In genomic region chr17:18185391-18185790, GRCh38 we compare ENCODE assay signal across 9 cellular contexts. TPM values are rescaled to one million over a fixed set of nuclear protein-coding genes. Genes with fewer than 3 reads are reported as not detected.
DNase-seq lines count a peak whose midpoint lies in the region; ATAC-seq, FAIRE-seq and TF ChIP-seq lines count a peak whose summit lies in the region.
"Had no signal": no experiment of that assay in that cellular context is flagged by ENCODE, and none has a peak within 500 bp of the region (broad histone marks: within the 10 kb centered on the region; RNA-seq: fewer than 3 reads in every experiment).

No MANE protein-coding gene starts in this region.

- H3K4me3 ChIP-seq in cardiac muscle cell (peak overlapping the region; percentile 88), astrocyte (ENCODE audit: insufficient read depth, low read depth, low read length) (peak overlapping the region; percentile 71), left lung (peak overlapping the region; percentile 94), transverse colon (peak overlapping the region; percentile 8 to 90 (median 82))

- peak overlapping the region; percentile 87 for H3K9ac ChIP-seq in astrocyte (ENCODE audit: low read length)

- H3K27me3 Mint-ChIP-seq in astrocyte (ENCODE audit: low read depth, unreplicated experiment) = no peaks in the 10 kb centered on the region

- in situ Hi-C loops in transverse colon (cut with MboI; ENCODE audit: low pct_ligation_motif_present in 1 of 4, low pct_unique_long_range_greater_than_20kb in 1 of 4, low sequenced_read_pairs in 3 of 4) = no loop called here

- peak overlapping the region; percentile 92 for H3K4me2 ChIP-seq in astrocyte (ENCODE audit: low read length)

- no peak for TF ChIP-seq CTCF in cardiac muscle cell (IDR thresholded peaks at IDR 0.05; ENCODE audit: low read depth, low read length)
- no peak for TF ChIP-seq CTCF in astrocyte (IDR thresholded peaks at IDR 0.05; ENCODE audit: insufficient read depth, low read depth, low read length)
- TF ChIP-seq CTCF in left lung (IDR thresholded peaks at IDR 0.05) = no peak
- no peak for TF ChIP-seq CTCF in transverse colon (IDR thresholded peaks at IDR 0.05)

- peaks cover 60% of the 10 kb centered on the region for H4K20me1 ChIP-seq in astrocyte (ENCODE audit: insufficient read depth, low read length)

- H3K4me1 Mint-ChIP-seq in astrocyte (ENCODE audit: low read depth, unreplicated experiment) = peaks cover 34% of the 10 kb centered on the region

- peaks cover 10% of the 10 kb centered on the region for H3K36me3 ChIP-seq in cardiac muscle cell
- H3K36me3 ChIP-seq in astrocyte (ENCODE audit: insufficient read depth, low read length) = peaks cover under 1% of the 10 kb centered on the region
- peaks cover 0 to 23% of the 10 kb centered on the region in 2 donors for H3K36me3 ChIP-seq in left lung
- H3K36me3 ChIP-seq in transverse colon = no peaks in the 10 kb centered on the region

- H3K27me3 ChIP-seq in cardiac muscle cell (no peaks in the 10 kb centered on the region), astrocyte (ENCODE audit: insufficient read depth, low read length) (no peaks in the 10 kb centered on the region), left lung (no peaks in the 10 kb centered on the region), transverse colon (no peaks in the 10 kb centered on the region)

- no peak overlapping the region for H3K27ac ChIP-seq in cardiac muscle cell
- peak overlapping the region; percentile 94 for H3K27ac ChIP-seq in astrocyte (ENCODE audit: low read depth, low read length)
- H3K27ac ChIP-seq in left lung = peak overlapping the region; percentile 99 to 100
- H3K27ac ChIP-seq in transverse colon = peak overlapping the region; percentile 97 to 100 (median 98)

- ATAC-seq in left cardiac atrium = no peak
- ATAC-seq in left lung = no peak
- no peak for ATAC-seq in HG02840 (IDR thresholded peaks at IDR 0.05; ENCODE audit: low FRiP score, unreplicated experiment)

- DNase-seq in cardiac muscle cell (ENCODE audit: low read depth in 1 of 2, low spot score in 1 of 2) = peak; percentile 56 to 64
- no peak for DNase-seq in left cardiac atrium
- peak; percentile 45 for DNase-seq in astrocyte (ENCODE audit: low read depth)
- no peak for DNase-seq in left lung
- DNase-seq in transverse colon = no peak
- DNase-seq in NCI-H146 treated with DMSO at 0.1 percent for 48 hours (lab: John Stamatoyannopoulos, UW; ENCODE audit: unreplicated experiment) = no peak
- no peak for DNase-seq in activated effector memory CD4-positive, alpha-beta T cell treated with Interleukin-2 at 50 U/mL for 16 hours

- peak overlapping the region; percentile 84 for H3K27ac Mint-ChIP-seq in astrocyte (ENCODE audit: unreplicated experiment)

- H3K9me3 Mint-ChIP-seq in astrocyte (ENCODE audit: unreplicated experiment) = no peaks in the 10 kb centered on the region

- peaks cover 7% of the 10 kb centered on the region for H3K36me3 Mint-ChIP-seq in astrocyte (ENCODE audit: low read depth, unreplicated experiment)

- TF ChIP-seq POLR2A in transverse colon (IDR thresholded peaks at IDR 0.05) = no peak

- no peak for TF ChIP-seq EP300 in transverse colon (IDR thresholded peaks at IDR 0.05; ENCODE audit: low read depth)

- WGBS in transverse colon (ENCODE audit: low coverage in 1 of 2), 2 donors = 30% methylated on average over 3 of the region's 3 CpGs; no CpG with 5 or more reads in 1 of the 2 donors

- H3K79me2 ChIP-seq in astrocyte (ENCODE audit: insufficient read depth, low read length) = peaks cover 67% of the 10 kb centered on the region

- peak overlapping the region; percentile 95 for H3K4me3 Mint-ChIP-seq in astrocyte (ENCODE audit: unreplicated experiment)

- peaks cover 46% of the 10 kb centered on the region for H3K4me1 ChIP-seq in cardiac muscle cell (ENCODE audit: low read depth)
- peaks cover 46% of the 10 kb centered on the region for H3K4me1 ChIP-seq in astrocyte (ENCODE audit: insufficient read depth, low read length)
- peaks cover 48 to 65% of the 10 kb centered on the region in 2 donors for H3K4me1 ChIP-seq in left lung
- H3K4me1 ChIP-seq in transverse colon = peaks cover 48 to 71% (median 68%) of the 10 kb centered on the region in 4 donors

- no peak for FAIRE-seq in astrocyte (lab: Jason Lieb, UNC)
- FAIRE-seq: GM18507 had no signal

- no peak overlapping the region for H2AFZ ChIP-seq in astrocyte (ENCODE audit: low read depth, low read length)

- intact Hi-C loops in left cardiac atrium (cut with DNase I) (no loop called here), left lung (cut with DNase I) (no loop called here), transverse colon (cut with DNase I; ENCODE audit: low total_unique reads) (no loop called here)

- H3K9me3 ChIP-seq in cardiac muscle cell (ENCODE audit: low read depth) = no peaks in the 10 kb centered on the region
- H3K9me3 ChIP-seq in astrocyte (ENCODE audit: insufficient read depth, low read depth, low read length) = no peaks in the 10 kb centered on the region
- H3K9me3 ChIP-seq in left lung = no peaks in the 10 kb centered on the region
- H3K9me3 ChIP-seq in transverse colon = no peaks in the 10 kb centered on the region

RNA-seq across cellular contexts. Expression of gene ALKBH5, which starts 1.8 kb away (rescaled TPM):
- total RNA-seq in cardiac muscle cell = 247 and 279 TPM in 2 replicates
- polyA plus RNA-seq in cardiac muscle cell = 257 and 321 TPM in 2 replicates
- 100 to 1,000 TPM; 137 to 169 TPM for total RNA-seq in left cardiac atrium
- total RNA-seq in astrocyte = 92.6 and 104 TPM in 2 replicates
- 10 to 100 TPM; 87.6 to 99.6 TPM for total RNA-seq in left lung
- total RNA-seq in transverse colon = 100 to 1,000 TPM in 2 of 4 donors, 10 to 100 TPM in 2; 69.2 to 109 (median 88.4) TPM

RNA-seq across cellular contexts. Expression of gene LLGL1, which starts 40.0 kb away (rescaled TPM):
- total RNA-seq in cardiac muscle cell = 81.5 and 83.8 TPM in 2 replicates
- polyA plus RNA-seq in cardiac muscle cell = 5.9 and 7.3 TPM in 2 replicates
- 10 to 100 TPM; 10.9 to 11.0 TPM for total RNA-seq in left cardiac atrium
- total RNA-seq in astrocyte = 43.5 and 44.6 TPM in 2 replicates
- total RNA-seq in left lung = 10 to 100 TPM; 14.4 to 17.8 TPM
- 10 to 100 TPM; 11.1 to 18.0 (median 14.9) TPM for total RNA-seq in transverse colon

Comparison
In these comparisons a context has a peak if more than half of its experiments do, and no peak if none do; other contexts are left out.
1. DNase-seq: peak in cardiac muscle cell (2 of 2) and astrocyte (single experiment); none in left cardiac atrium (single experiment), left lung (0 of 2), transverse colon (single experiment), NCI-H146 treated with DMSO at 0.1 percent for 48 hours (single experiment) and activated effector memory CD4-positive, alpha-beta T cell treated with Interleukin-2 at 50 U/mL for 16 hours (single experiment).
2. Peak in every context shown above with its lines, with median percentiles within 50 percentile points of each other: H3K4me3 ChIP-seq.